24 cellular contexts compared by ENCODE assay signal in the genomic region with DNA sequence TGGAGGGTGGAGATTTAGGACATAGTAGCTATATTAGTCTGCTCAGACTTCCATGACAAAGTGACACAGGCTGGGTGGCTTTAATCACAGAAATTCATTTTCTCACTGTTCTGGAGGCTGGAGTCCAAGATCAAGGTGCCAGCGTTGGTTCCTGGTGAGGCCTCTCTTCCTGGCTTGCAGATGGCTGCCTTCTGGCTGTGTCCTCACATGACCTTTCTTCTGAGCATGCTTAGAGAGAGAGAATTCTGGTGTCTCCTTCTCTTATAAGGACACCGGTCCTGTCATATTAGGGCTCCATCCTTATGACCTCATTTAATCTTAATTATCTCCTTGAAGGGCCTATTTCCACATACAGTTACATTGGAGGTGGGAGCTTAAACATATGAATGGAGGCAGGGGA. TPM values are rescaled to one million over a fixed set of nuclear protein-coding genes. Genes with fewer than 3 reads are reported as not detected.
DNase-seq lines count a peak whose midpoint lies in the region; ATAC-seq and TF ChIP-seq lines count a peak whose summit lies in the region.
"Had no signal": no experiment of that assay in that cellular context is flagged by ENCODE, and none has a peak within 500 bp of the region (broad histone marks: within the 10 kb centered on the region; RNA-seq: fewer than 3 reads in every experiment).

No MANE protein-coding gene starts in this region.

- peaks cover 66% of the 10 kb centered on the region for H3K4me1 Mint-ChIP-seq in neural crest cell

- H3K4me1 ChIP-seq in MM.1S (ENCODE audit: low read length) (no peaks in the 10 kb centered on the region), left lung (peaks cover 0 to 14% of the 10 kb centered on the region in 2 donors)

- H3K27ac Mint-ChIP-seq in neural crest cell (ENCODE audit: unreplicated experiment), result no peak overlapping the region
- H3K27ac Mint-ChIP-seq: HFFc6 had no signal

- H3K27me3 Mint-ChIP-seq in neural crest cell (ENCODE audit: low read depth), result no peaks in the 10 kb centered on the region

- DNase-seq in DMS 273 (lab: John Stamatoyannopoulos, UW; ENCODE audit: unreplicated experiment), result peak; percentile 22
- no peak for DNase-seq in DMS 273 treated with DMSO at 0.1 percent for 48 hours (lab: John Stamatoyannopoulos, UW)
- peak; percentile 11 for DNase-seq in EH (ENCODE audit: low read depth)
- DNase-seq in neural crest cell (ENCODE audit: low read depth, low spot score), result no peak
- DNase-seq in MM.1S, result no peak
- DNase-seq in left lung, result no peak
- DNase-seq: C1 segment of cervical spinal cord; Calu3; CD8-positive, alpha-beta memory T cell; DMS53; EL; GF-D8; H7; HFFc6; MV-4-11; NCI-H1105 treated with DMSO at 0.1 percent for 48 hours; NCI-H2029 treated with DMSO at 0.1 percent for 48 hours; NCI-H524 treated with DMSO at 0.1 percent for 48 hours; SHP77; SK-N-SH had no signal

- H3K27me3 ChIP-seq in MM.1S (replicated peaks; ENCODE audit: insufficient read depth, low read length) (no peaks in the 10 kb centered on the region), left lung (peaks cover 0 to 19% of the 10 kb centered on the region in 2 donors)

- H3K4me2 ChIP-seq in MM.1S (ENCODE audit: low read depth, low read length), result no peak overlapping the region
- H3K4me2 ChIP-seq: KMS-11, SK-N-SH had no signal

- H3K9ac ChIP-seq in MM.1S (ENCODE audit: low read length), result no peak overlapping the region
- H3K9ac ChIP-seq: KMS-11, SK-N-SH had no signal

- intact Hi-C loops in left lung (cut with DNase I), result no loop called here

- H3K4me3 ChIP-seq in MM.1S (ENCODE audit: low read length) (no peak overlapping the region), left lung (no peak overlapping the region)

- H2AFZ ChIP-seq in MM.1S (ENCODE audit: low read length), result no peak overlapping the region

- no peaks in the 10 kb centered on the region for H3K79me2 ChIP-seq in MM.1S (ENCODE audit: low read length)

- H3K4me3 Mint-ChIP-seq in neural crest cell, result peak overlapping the region; percentile 29
- H3K4me3 Mint-ChIP-seq: CD8-positive, alpha-beta memory T cell; HFFc6 had no signal

- no peaks in the 10 kb centered on the region for H3F3A ChIP-seq in MM.1S (ENCODE audit: insufficient read depth, low read length)

- TF ChIP-seq CTCF in VCaP (conservative IDR thresholded peaks at IDR 0.05), result no peak
- TF ChIP-seq CTCF in neural crest cell (conservative IDR thresholded peaks at IDR 0.05), result no peak
- no peak for TF ChIP-seq CTCF in MM.1S (IDR thresholded peaks at IDR 0.05; ENCODE audit: low read length)
- no peak for TF ChIP-seq CTCF in left lung (IDR thresholded peaks at IDR 0.05)

- H4K20me1 ChIP-seq in MM.1S (ENCODE audit: insufficient read depth, low read length), result no peaks in the 10 kb centered on the region

- H3K27ac ChIP-seq in VCaP, result peak overlapping the region; percentile 22
- no peak overlapping the region for H3K27ac ChIP-seq in MM.1S (ENCODE audit: low read length)
- H3K27ac ChIP-seq in left lung, result no peak overlapping the region
- H3K27ac ChIP-seq: 22Rv1, KMS-11 had no signal

- H3K9me3 Mint-ChIP-seq in neural crest cell, result no peaks in the 10 kb centered on the region
- H3K9me3 Mint-ChIP-seq: CD8-positive, alpha-beta memory T cell; HFFc6 had no signal

- no peaks in the 10 kb centered on the region for H3K36me3 Mint-ChIP-seq in neural crest cell (ENCODE audit: low read depth)

- no peaks in the 10 kb centered on the region for H3K9me2 ChIP-seq in MM.1S (replicated peaks; ENCODE audit: insufficient read depth, low read length)
- H3K9me2 ChIP-seq: SK-N-SH had no signal

- ATAC-seq in GM18858 (IDR thresholded peaks at IDR 0.05; ENCODE audit: unreplicated experiment), result no peak
- no peak for ATAC-seq in left lung

- H3K9me3 ChIP-seq in MM.1S (replicated peaks; ENCODE audit: insufficient read depth, low read length) (no peaks in the 10 kb centered on the region), left lung (no peaks in the 10 kb centered on the region)
- H3K9me3 ChIP-seq: SK-N-SH had no signal

- H3K36me3 ChIP-seq in MM.1S (replicated peaks; ENCODE audit: insufficient read depth, low read length) (no peaks in the 10 kb centered on the region), left lung (no peaks in the 10 kb centered on the region)

RNA-seq across cellular contexts. Expression of a gene that starts 14.9 kb away (rescaled TPM):
- 4.9 and 5.0 TPM in 2 replicates for total RNA-seq in neural crest cell
- under 1 TPM; 0.44 to 0.47 TPM for total RNA-seq in left lung

Comparison
In these comparisons a context has a peak if more than half of its experiments do, and no peak if none do; other contexts are left out.
1. DNase-seq: peak in DMS 273 (single experiment) and EH (single experiment); none in DMS 273 treated with DMSO at 0.1 percent for 48 hours (single experiment), neural crest cell (single experiment), MM.1S (single experiment) and left lung (0 of 2).